9 cellular contexts compared by ENCODE assay signal in the genomic region with DNA sequence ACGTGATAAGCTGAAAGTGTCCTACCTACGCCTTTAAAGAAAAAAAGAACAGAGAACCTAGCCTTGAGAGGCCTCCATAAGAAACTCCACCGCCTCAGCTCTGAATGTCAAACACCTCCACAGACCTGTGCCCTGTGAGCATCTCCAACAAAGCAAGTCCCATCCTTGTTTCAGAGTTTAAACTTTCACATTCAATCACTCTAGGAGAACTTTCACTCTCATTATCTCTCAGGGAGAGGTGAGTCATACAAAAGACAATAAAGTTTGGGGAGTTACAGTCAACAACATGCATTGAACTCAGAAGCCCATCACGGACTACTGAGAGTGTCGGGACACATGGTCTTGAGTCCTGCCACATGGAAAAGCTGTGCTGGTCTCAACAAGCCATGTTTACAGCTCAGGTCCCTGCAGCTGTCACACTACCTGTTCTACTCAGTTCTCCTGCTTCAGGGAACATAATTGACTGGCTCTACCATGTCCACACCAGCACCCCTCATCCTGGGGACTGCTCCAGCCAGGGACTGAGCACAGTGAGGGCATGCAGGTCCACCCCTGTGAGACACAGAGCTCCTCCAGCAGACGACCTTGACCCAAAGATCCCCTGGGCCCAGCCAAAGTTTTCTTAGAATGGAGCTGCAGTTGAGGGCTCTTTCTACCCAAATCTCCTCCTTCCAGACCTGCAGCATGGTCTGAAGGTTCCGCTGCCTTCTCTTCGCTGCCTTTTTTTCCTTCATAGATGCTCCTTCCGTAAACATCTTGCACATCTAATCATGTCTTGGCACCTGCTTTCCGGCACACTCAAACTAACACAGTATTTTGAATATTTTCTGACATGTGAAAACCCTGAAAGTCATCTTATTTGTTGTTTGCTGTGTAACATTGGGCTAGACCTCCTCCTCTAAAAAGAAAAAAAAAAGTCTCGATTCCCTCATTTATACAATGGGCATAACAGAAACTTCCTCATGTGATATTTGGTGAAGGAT.
DNase-seq lines count a peak whose midpoint lies in the region; ATAC-seq, FAIRE-seq and TF ChIP-seq lines count a peak whose summit lies in the region.
"Had no signal": no experiment of that assay in that cellular context is flagged by ENCODE, and none has a peak within 500 bp of the region (broad histone marks: within the 10 kb centered on the region; RNA-seq: fewer than 3 reads in every experiment).

No MANE protein-coding gene starts in this region.

- TF ChIP-seq EP300 in stomach (IDR thresholded peaks at IDR 0.05) = no peak

- H3K36me3 ChIP-seq in Panc1 (ENCODE audit: control insufficient read depth, insufficient read depth, low read length) (peaks cover 16% of the 10 kb centered on the region; the same call in 1 of the 2 replicates), stomach (peaks cover 10 to 43% (median 25%) of the 10 kb centered on the region in 4 donors)
- H3K36me3 ChIP-seq in effector memory CD4-positive, alpha-beta T cell (ENCODE audit: control insufficient read depth, insufficient read depth, low read length) = peaks cover 56% of the 10 kb centered on the region

- in situ Hi-C loops in Panc1 (cut with HindIII; ENCODE audit: low pct_unique_long_range_greater_than_20kb, low sequenced_read_pairs) = no loop called here

- DNase-seq in Panc1 (ENCODE audit: low read depth, low spot score) = no peak
- peak in 1 of 3 donors; percentile 43 for DNase-seq in effector memory CD4-positive, alpha-beta T cell
- DNase-seq in stomach = no peak
- no peak for DNase-seq in hypothalamus (lab: John Stamatoyannopoulos, UW)
- no peak for DNase-seq in frontal cortex (ENCODE audit: low spot score in 2 of 2)
- no peak for DNase-seq in posterior vena cava (ENCODE audit: low spot score)

- peak; percentile 52 for ATAC-seq in GM18858 (IDR thresholded peaks at IDR 0.05; ENCODE audit: unreplicated experiment)
- peak; percentile 37 for ATAC-seq in HG02678 (IDR thresholded peaks at IDR 0.05; ENCODE audit: unreplicated experiment)
- peak; percentile 36; the same call in 1 of the 2 replicates for ATAC-seq in Panc1

- H3K27me3 ChIP-seq in Panc1 (ENCODE audit: control insufficient read depth, insufficient read depth, low read length) = no peaks in the 10 kb centered on the region
- no peaks in the 10 kb centered on the region for H3K27me3 ChIP-seq in effector memory CD4-positive, alpha-beta T cell (replicated peaks; ENCODE audit: control insufficient read depth, insufficient read depth, low read length, poor library complexity, severe bottlenecking)
- H3K27me3 ChIP-seq in stomach = no peaks in the 10 kb centered on the region

- H3K27ac ChIP-seq in Panc1 (ENCODE audit: low read length) (no peak overlapping the region), stomach (peak overlapping the region in 4 of 5 donors; percentile 1 to 68 (median 46))
- H3K27ac ChIP-seq in effector memory CD4-positive, alpha-beta T cell (ENCODE audit: insufficient read depth, low read length, poor library complexity, severe bottlenecking) = peak overlapping the region; percentile 93
- H3K27ac ChIP-seq: VCaP had no signal

- intact Hi-C loops in Panc1 (cut with micrococcal nuclease; ENCODE audit: unreplicated experiment) = loop anchor here (10.0 kb wide), 1 partner anchor 178 kb away; no protein-coding TSS in a partner anchor
- intact Hi-C loops in stomach (cut with DNase I; ENCODE audit: low total_unique reads) = no loop called here
- intact Hi-C loops in posterior vena cava (cut with DNase I) = no loop called here

- POLR2A ChIA-PET in Panc1 (lab: Charles Lee) = no interaction called here

- FAIRE-seq in frontal cortex (lab: Jason Lieb, UNC) = no peak

- H3K4me3 ChIP-seq in Panc1 (ENCODE audit: low read depth in 2 of 2, low read length in 2 of 2) (no peak overlapping the region), stomach (no peak overlapping the region)
- peak overlapping the region; percentile 9 for H3K4me3 ChIP-seq in effector memory CD4-positive, alpha-beta T cell (ENCODE audit: insufficient read depth, low read depth, low read length, poor library complexity, severe bottlenecking)

- BruUV-seq in Panc1 (replicated peaks; lab: Mats Ljungman, UMichigan) = no TSS peak

- TF ChIP-seq CTCF in Panc1 (IDR thresholded peaks at IDR 0.05) (no peak), stomach (IDR thresholded peaks at IDR 0.05) (no peak)

- TF ChIP-seq POLR2A in stomach (IDR thresholded peaks at IDR 0.05) = no peak

- H3K4me1 ChIP-seq in Panc1 (ENCODE audit: control insufficient read depth, insufficient read depth, low read length) (peaks cover 30% of the 10 kb centered on the region), stomach (peaks cover 47 to 97% (median 76%) of the 10 kb centered on the region in 4 donors)
- H3K4me1 ChIP-seq in effector memory CD4-positive, alpha-beta T cell (ENCODE audit: control insufficient read depth, insufficient read depth, low read length, poor library complexity, severe bottlenecking) = peaks cover 90% of the 10 kb centered on the region

- CTCF ChIA-PET in Panc1 (lab: Charles Lee) = interaction anchor here (0.6 kb wide), 1 partner anchor 433 kb away, joined by 7 read pairs; no protein-coding TSS in a partner anchor

- H3K9me3 ChIP-seq in Panc1 (ENCODE audit: control insufficient read depth, insufficient read depth, low read depth, low read length) (no peaks in the 10 kb centered on the region), stomach (no peaks in the 10 kb centered on the region)
- no peaks in the 10 kb centered on the region for H3K9me3 ChIP-seq in effector memory CD4-positive, alpha-beta T cell (ENCODE audit: control insufficient read depth, low read length)

- 62 to 69% (median 63%) methylated on average over 11 of the region's 11 CpGs for WGBS in stomach, 5 donors
